ENCODE assay signal across 20 cellular contexts in genomic region chr6:169923468-169924464, GRCh38.
"Had no signal": no experiment of that assay in that cellular context is flagged by ENCODE, and none has a peak within 500 bp of the region (broad histone marks: within the 10 kb centered on the region; RNA-seq: fewer than 3 reads in every experiment).

No MANE protein-coding gene starts in this region.

- H3K27me3 ChIP-seq: ovary, right atrium auricular region, thyroid gland had no signal

- H3K4me1 ChIP-seq: heart left ventricle, right atrium auricular region, suprapubic skin had no signal

- DNase-seq: effector CD8-positive, alpha-beta T cell; foreskin melanocyte; heart left ventricle; hippocampal formation; mammary epithelial cell; naive thymus-derived CD4-positive, alpha-beta T cell; nucleus accumbens; ovary; stimulated activated CD4-positive, alpha-beta T cell treated with anti-CD3 and anti-CD28 coated beads, Interleukin-2, amount 100 ng/mL, for 48 hours; stimulated activated naive CD8-positive, alpha-beta T cell treated with anti-CD3 and anti-CD28 coated beads, Interleukin-15, Interleukin-2, amounts not matched to agents 100 U/mL and 50 U/mL, for 24 hours; thyroid gland had no signal

- H3K4me2 ChIP-seq: smooth muscle cell had no signal

- ATAC-seq: heart left ventricle; left lobe of liver; naive thymus-derived CD4-positive, alpha-beta T cell; stimulated activated naive CD8-positive, alpha-beta T cell treated with anti-CD3 and anti-CD28 coated beads, Interleukin-15, Interleukin-2, amounts not matched to agents 100 U/mL and 50 U/mL, for 24 hours had no signal

- FAIRE-seq: islet of Langerhans, urothelium cell line had no signal

- H3K36me3 ChIP-seq: heart left ventricle, ovary, right atrium auricular region, suprapubic skin, thyroid gland had no signal

- H3K4me3 ChIP-seq: coronary artery, heart left ventricle, ovary, right atrium auricular region, smooth muscle cell, suprapubic skin, thyroid gland had no signal

- H3K27ac Mint-ChIP-seq: naive thymus-derived CD4-positive, alpha-beta T cell; type B pancreatic cell had no signal

- H3K4me3 Mint-ChIP-seq: naive thymus-derived CD4-positive, alpha-beta T cell; neural crest cell; type B pancreatic cell had no signal

- H3K27ac ChIP-seq: coronary artery, heart left ventricle, ovary, right atrium auricular region, suprapubic skin, thyroid gland had no signal

- H3K36me3 Mint-ChIP-seq: type B pancreatic cell had no signal

- H3K9me3 ChIP-seq: heart left ventricle, ovary, right atrium auricular region, suprapubic skin, thyroid gland had no signal
